Comparison of ENCODE assay signal across 13 cellular contexts in the genomic region with DNA sequence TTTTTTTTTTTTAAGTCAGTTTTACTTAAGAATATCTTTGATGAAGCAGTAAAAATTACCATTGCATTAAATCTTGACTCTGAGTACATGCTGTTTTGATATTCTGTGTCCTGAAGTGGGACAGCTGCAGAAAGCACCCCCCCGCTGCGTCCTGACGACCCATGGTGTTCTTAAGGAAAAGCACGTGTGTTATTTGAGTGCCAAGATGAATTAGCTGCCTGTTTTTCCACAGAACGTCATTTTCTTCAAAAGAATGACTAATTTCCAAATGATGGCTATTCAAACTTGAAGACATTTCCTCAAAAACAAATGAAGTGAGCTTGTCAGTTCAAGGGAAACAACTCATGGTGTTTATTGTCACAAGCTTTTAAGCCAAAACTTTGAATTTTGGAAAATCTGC. TPM values are rescaled to one million over a fixed set of nuclear protein-coding genes. Genes with fewer than 3 reads are reported as not detected.
DNase-seq lines count a peak whose midpoint lies in the region; ATAC-seq and TF ChIP-seq lines count a peak whose summit lies in the region.
"Had no signal": no experiment of that assay in that cellular context is flagged by ENCODE, and none has a peak within 500 bp of the region (broad histone marks: within the 10 kb centered on the region; RNA-seq: fewer than 3 reads in every experiment).

No MANE protein-coding gene starts in this region.

- no peak overlapping the region for H3K4me2 ChIP-seq in smooth muscle cell

- H3K27me3 ChIP-seq in smooth muscle cell (ENCODE audit: low read depth): no peaks in the 10 kb centered on the region
- H3K27me3 ChIP-seq: body of pancreas had no signal

- WGBS in smooth muscle cell (ENCODE audit: low lambda C conversion rate): 74% methylated on average over 5 of the region's 5 CpGs

- H3K79me2 ChIP-seq in smooth muscle cell (ENCODE audit: low read depth): no peaks in the 10 kb centered on the region

- no peak for TF ChIP-seq CTCF in astrocyte of the spinal cord (IDR thresholded peaks at IDR 0.05; ENCODE audit: low read depth, low read length)
- no peak for TF ChIP-seq CTCF in smooth muscle cell (IDR thresholded peaks at IDR 0.05; ENCODE audit: borderline replicate concordance, insufficient read depth, poor library complexity, severe bottlenecking)

- H4K20me1 ChIP-seq in smooth muscle cell (ENCODE audit: low read depth): no peaks in the 10 kb centered on the region

- no peak overlapping the region for H2AFZ ChIP-seq in smooth muscle cell (ENCODE audit: low read depth)

- no peak overlapping the region for H3K9ac ChIP-seq in smooth muscle cell (ENCODE audit: low read depth)

- peak; percentile 64 for ATAC-seq in sciatic nerve
- ATAC-seq: activated CD8-positive, alpha-beta T cell treated with anti-CD3 and anti-CD28 coated beads, Interleukin-2, amount 10 ng/mL, durations not matched to agents 7 days and 5 days; body of pancreas had no signal

- H3K36me3 ChIP-seq in smooth muscle cell (ENCODE audit: low read depth): no peaks in the 10 kb centered on the region
- H3K36me3 ChIP-seq: HAP-1 had no signal

- in situ Hi-C loops in astrocyte of the spinal cord (cut with HindIII; ENCODE audit: low sequenced_read_pairs): no loop called here

- intact Hi-C loops in sciatic nerve (cut with DNase I): no loop called here

- H3K9me3 ChIP-seq in smooth muscle cell (replicated peaks; ENCODE audit: low read depth): no peaks in the 10 kb centered on the region
- H3K9me3 ChIP-seq: body of pancreas, HAP-1 had no signal

- H3K27ac ChIP-seq in smooth muscle cell (ENCODE audit: low read depth): no peak overlapping the region
- H3K27ac ChIP-seq: body of pancreas, SK-N-MC had no signal

- no peaks in the 10 kb centered on the region for H3F3A ChIP-seq in smooth muscle cell (ENCODE audit: low read depth)

- DNase-seq in EH (ENCODE audit: low read depth) (peak; percentile 55), astrocyte of the spinal cord (ENCODE audit: low read depth, low spot score) (peak; percentile 87), foreskin melanocyte (peak; percentile 91), sciatic nerve (ENCODE audit: low spot score) (no peak), kidney glomerular epithelial cell (lab: John Stamatoyannopoulos, UW) (no peak), NCI-H226 (no peak), GM19238 (ENCODE audit: insufficient read length, low spot score) (no peak), smooth muscle cell (lab: John Stamatoyannopoulos, UW; ENCODE audit: unreplicated experiment) (no peak)
- DNase-seq: activated CD8-positive, alpha-beta T cell treated with anti-CD3 and anti-CD28 coated beads, Interleukin-2, amount 10 ng/mL, durations not matched to agents 7 days and 5 days; activated effector memory CD4-positive, alpha-beta T cell treated with Interleukin-2 at 50 U/mL for 16 hours; body of pancreas had no signal

- H3K4me1 ChIP-seq in smooth muscle cell (ENCODE audit: low read depth): no peaks in the 10 kb centered on the region
- H3K4me1 ChIP-seq: body of pancreas, HAP-1 had no signal

- H3K4me3 ChIP-seq in astrocyte of the spinal cord (ENCODE audit: low read depth, low read length) (no peak overlapping the region), smooth muscle cell (no peak overlapping the region)
- H3K4me3 ChIP-seq: body of pancreas, HAP-1, SK-N-MC had no signal

RNA-seq across cellular contexts. Expression of a gene that starts 45.9 kb away (rescaled TPM):
- 59.5 TPM for total RNA-seq in sciatic nerve
- 49.3 and 102 TPM in 2 replicates for total RNA-seq in smooth muscle cell
- 45.9 and 46.4 TPM in 2 replicates for polyA plus RNA-seq in smooth muscle cell

Comparison
In these comparisons a context has a peak if more than half of its experiments do, and no peak if none do; other contexts are left out.
1. DNase-seq: peak in EH (single experiment), astrocyte of the spinal cord (single experiment) and foreskin melanocyte (single experiment); none in sciatic nerve (single experiment), kidney glomerular epithelial cell (single experiment), NCI-H226 (single experiment), GM19238 (single experiment) and smooth muscle cell (single experiment).